Comparison of ENCODE assay signal across 1 cellular context in genomic region chr7:83162402-83163256, GRCh38.
TF ChIP-seq lines count a peak whose summit lies in the region.

TSS of gene PCLO (minus strand) at chr7:83162884. CDS start at chr7:83162592, 292 bp downstream.

TF ChIP-seq in HepG2, 621 proteins besides CTCF, POLR2A, EP300 and RAD21 (continued from another document and continues in another):
- peak; percentile 59; the same call in 1 of the 2 replicates for TF ChIP-seq ZSCAN31 (CRISPR knock-in tag; IDR thresholded peaks at IDR 0.05; ENCODE audit: low read depth)
- TF ChIP-seq REST (IDR thresholded peaks at IDR 0.05; ENCODE audit: borderline replicate concordance in 1 of 2, low read depth in 1 of 2, low read length in 2 of 2), result peak; percentile 76 to 93
- TF ChIP-seq MYC (CRISPR knock-in tag; IDR thresholded peaks at IDR 0.05; ENCODE audit: borderline replicate concordance), result no peak; the same call in 1 of the 2 replicates
- 0 out of 2 replicates have a peak, but pooled peaks have one; percentile 53 for TF ChIP-seq NFATC3 (CRISPR knock-in tag; IDR thresholded peaks at IDR 0.05)
- TF ChIP-seq SOX5 (CRISPR knock-in tag; IDR thresholded peaks at IDR 0.05; ENCODE audit: borderline replicate concordance), result no peak
- no peak for TF ChIP-seq HCFC1 (IDR thresholded peaks at IDR 0.05; ENCODE audit: low read depth, low read length)
- TF ChIP-seq EED (CRISPR knock-in tag; IDR thresholded peaks at IDR 0.05), result peak; percentile 34; the same call in 1 of the 2 replicates
- TF ChIP-seq TARDBP (CRISPR knock-in tag; IDR thresholded peaks at IDR 0.05), result no peak
- no peak for TF ChIP-seq MIER3 (CRISPR knock-in tag; IDR thresholded peaks at IDR 0.05; ENCODE audit: borderline replicate concordance)
- TF ChIP-seq ATAD3A (CRISPR knock-in tag; IDR thresholded peaks at IDR 0.05), result no peak
- TF ChIP-seq ZNF274 (CRISPR knock-in tag; IDR thresholded peaks at IDR 0.05), result peak; percentile 79
- TF ChIP-seq ZNF747 (CRISPR knock-in tag; IDR thresholded peaks at IDR 0.05; ENCODE audit: borderline replicate concordance), result 0 out of 2 replicates have a peak, but pooled peaks have one; percentile 37
- 0 out of 2 replicates have a peak, but pooled peaks have one; percentile 30 for TF ChIP-seq HNRNPL (IDR thresholded peaks at IDR 0.05; ENCODE audit: low read depth, low read length)
- TF ChIP-seq ZMYM3 (CRISPR knock-in tag; IDR thresholded peaks at IDR 0.05), result no peak
- peak; percentile 49; the same call in 1 of the 2 replicates for TF ChIP-seq TFDP1 (CRISPR knock-in tag; IDR thresholded peaks at IDR 0.05; ENCODE audit: borderline replicate concordance)
- TF ChIP-seq FOSL2 (CRISPR knock-in tag; IDR thresholded peaks at IDR 0.05), result 0 out of 2 replicates have a peak, but pooled peaks have one; percentile 14
- no peak for TF ChIP-seq DRAP1 (CRISPR knock-in tag; IDR thresholded peaks at IDR 0.05)
- TF ChIP-seq ZFP91 (CRISPR knock-in tag; IDR thresholded peaks at IDR 0.05; ENCODE audit: borderline replicate concordance), result peak; percentile 94; the same call in 1 of the 2 replicates
- no peak for TF ChIP-seq SCMH1 (CRISPR knock-in tag; IDR thresholded peaks at IDR 0.05; ENCODE audit: borderline replicate concordance)
- TF ChIP-seq ZHX2 (IDR thresholded peaks at IDR 0.05; ENCODE audit: low read depth), result 0 out of 2 replicates have a peak, but pooled peaks have one; percentile 24
- no peak for TF ChIP-seq ZHX2 (CRISPR knock-in tag; IDR thresholded peaks at IDR 0.05; ENCODE audit: borderline replicate concordance)
- TF ChIP-seq ZGPAT (CRISPR knock-in tag; IDR thresholded peaks at IDR 0.05), result peak; percentile 61; the same call in 1 of the 2 replicates
- TF ChIP-seq KDM2A (CRISPR knock-in tag; IDR thresholded peaks at IDR 0.05; ENCODE audit: borderline replicate concordance, low read depth), result peak; percentile 74
- TF ChIP-seq RAD51 (IDR thresholded peaks at IDR 0.05; ENCODE audit: borderline replicate concordance), result no peak
- TF ChIP-seq MTERF4 (CRISPR knock-in tag; IDR thresholded peaks at IDR 0.05), result no peak
- no peak for TF ChIP-seq ZNF256 (CRISPR knock-in tag; conservative IDR thresholded peaks at IDR 0.05)
- peak; percentile 55; the same call in 1 of the 2 replicates for TF ChIP-seq TBX2 (CRISPR knock-in tag; IDR thresholded peaks at IDR 0.05; ENCODE audit: borderline replicate concordance)
- TF ChIP-seq ZNF572 (CRISPR knock-in tag; IDR thresholded peaks at IDR 0.05), result no peak
- TF ChIP-seq MAX (IDR thresholded peaks at IDR 0.05), result peak; percentile 39; the same call in 1 of the 2 replicates
- no peak for TF ChIP-seq ZNF75D (CRISPR knock-in tag; IDR thresholded peaks at IDR 0.05; ENCODE audit: borderline replicate concordance)
- no peak for TF ChIP-seq EHMT2 (IDR thresholded peaks at IDR 0.05; ENCODE audit: borderline replicate concordance, low read depth, low read length)
- TF ChIP-seq KDM3A (CRISPR knock-in tag; IDR thresholded peaks at IDR 0.05; ENCODE audit: low read depth), result 0 out of 2 replicates have a peak, but pooled peaks have one; percentile 17
- TF ChIP-seq NFYC (CRISPR knock-in tag; IDR thresholded peaks at IDR 0.05), result no peak
- TF ChIP-seq ARHGAP35 (CRISPR knock-in tag; IDR thresholded peaks at IDR 0.05; ENCODE audit: borderline replicate concordance), result no peak; the same call in 1 of the 2 replicates
- TF ChIP-seq ZSCAN12 (CRISPR knock-in tag; IDR thresholded peaks at IDR 0.05), result no peak
- TF ChIP-seq RFX5 (IDR thresholded peaks at IDR 0.05; ENCODE audit: low read depth, low read length), result no peak
- TF ChIP-seq FOXC1 (CRISPR knock-in tag; IDR thresholded peaks at IDR 0.05; ENCODE audit: borderline replicate concordance), result peak; percentile 88; the same call in 1 of the 2 replicates
- no peak for TF ChIP-seq ZBTB3 (CRISPR knock-in tag; IDR thresholded peaks at IDR 0.05; ENCODE audit: borderline replicate concordance, low read depth)
- peak; percentile 35; the same call in 1 of the 2 replicates for TF ChIP-seq ZNF691 (CRISPR knock-in tag; IDR thresholded peaks at IDR 0.05; ENCODE audit: borderline replicate concordance, low read depth)
- no peak for TF ChIP-seq BRCA1 (CRISPR knock-in tag; IDR thresholded peaks at IDR 0.05)
- TF ChIP-seq ZNF782 (CRISPR knock-in tag; IDR thresholded peaks at IDR 0.05; ENCODE audit: borderline replicate concordance), result no peak; the same call in 1 of the 2 replicates
- TF ChIP-seq MXD4 (CRISPR knock-in tag; IDR thresholded peaks at IDR 0.05), result no peak
- TF ChIP-seq ZNF556 (CRISPR knock-in tag; IDR thresholded peaks at IDR 0.05; ENCODE audit: borderline replicate concordance), result 0 out of 2 replicates have a peak, but pooled peaks have one; percentile 40
- peak; percentile 95 for TF ChIP-seq MIER2 (CRISPR knock-in tag; IDR thresholded peaks at IDR 0.05)
- 0 out of 4 replicates have a peak, but pooled peaks of 1 of the 2 experiments have one; percentile 26 for TF ChIP-seq KLF16 (CRISPR knock-in tag; IDR thresholded peaks at IDR 0.05)
- TF ChIP-seq RXRA (CRISPR knock-in tag; IDR thresholded peaks at IDR 0.05), result 0 out of 2 replicates have a peak, but pooled peaks have one; percentile 26
